23 cellular contexts compared by ENCODE assay signal in the genomic region with DNA sequence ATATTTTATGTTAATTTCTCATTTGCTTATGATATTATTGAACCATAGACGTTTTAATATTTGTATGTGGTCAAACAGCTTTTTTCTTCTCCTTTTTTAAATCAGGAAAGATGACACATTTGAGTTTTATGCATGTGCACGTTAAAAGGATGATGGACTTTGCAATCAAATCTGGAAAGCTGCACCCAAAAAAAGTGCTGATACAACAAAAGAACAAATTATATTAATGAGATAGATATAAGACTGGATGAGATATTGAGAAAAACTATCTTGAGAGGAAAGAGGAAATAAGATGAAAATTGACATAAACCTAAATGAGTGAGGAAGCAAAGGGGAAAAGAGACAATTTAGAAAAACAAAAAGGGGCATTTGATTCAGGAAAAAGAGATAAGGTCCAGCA.
"Had no signal": no experiment of that assay in that cellular context is flagged by ENCODE, and none has a peak within 500 bp of the region (broad histone marks: within the 10 kb centered on the region; RNA-seq: fewer than 3 reads in every experiment).

No MANE protein-coding gene starts in this region.

- H3K27me3 ChIP-seq: adrenal gland had no signal

- H3K27ac ChIP-seq: adrenal gland, WERI-Rb-1 had no signal

- H3K36me3 ChIP-seq: adrenal gland, WERI-Rb-1 had no signal

- DNase-seq: activated CD4-positive, alpha-beta memory T cell treated with anti-CD3 and anti-CD28 coated beads, Interleukin-2, amount 10 ng/mL, durations not matched to agents 7 days and 5 days; activated CD4-positive, alpha-beta T cell treated with anti-CD3 and anti-CD28 coated beads for 36 hours; activated CD4-positive, alpha-beta T cell treated with anti-CD3 and anti-CD28 coated beads, Interleukin-2, amount 50 U/mL, for 1 hour; activated gamma-delta T cell; activated naive CD4-positive, alpha-beta T cell treated with anti-CD3 and anti-CD28 coated beads, Interleukin-2, amount 10 ng/mL, durations not matched to agents 7 days and 5 days; activated naive CD8-positive, alpha-beta T cell treated with anti-CD3 and anti-CD28 coated beads for 36 hours; activated T-cell treated with anti-CD3 and anti-CD28 coated beads for 4 hours; activated T-cell treated with anti-CD3 and anti-CD28 coated beads, Interleukin-2, amount 50 U/mL, for 48 hours; adrenal gland; anterior cingulate cortex; caudate nucleus; Kasumi-1; NCI-H1048; NCI-H146; NCI-H187 treated with DMSO at 0.1 percent for 48 hours; NCI-H2081 treated with DMSO at 0.1 percent for 48 hours; NCI-H446; NCI-H524; PC-3; SIG-M5; T-helper 1 cell; WERI-Rb-1 had no signal

- ATAC-seq: activated CD4-positive, alpha-beta T cell treated with anti-CD3 and anti-CD28 coated beads for 36 hours; activated T-helper 17 cell treated with anti-CD3 and anti-CD28 coated beads, Interleukin-2, amount 50 U/mL, for 72 hours; PC-3 had no signal

- H3K4me1 ChIP-seq: adrenal gland had no signal

- H3K9me3 ChIP-seq: adrenal gland had no signal
